1 cellular context compared by ENCODE assay signal in the genomic region with DNA sequence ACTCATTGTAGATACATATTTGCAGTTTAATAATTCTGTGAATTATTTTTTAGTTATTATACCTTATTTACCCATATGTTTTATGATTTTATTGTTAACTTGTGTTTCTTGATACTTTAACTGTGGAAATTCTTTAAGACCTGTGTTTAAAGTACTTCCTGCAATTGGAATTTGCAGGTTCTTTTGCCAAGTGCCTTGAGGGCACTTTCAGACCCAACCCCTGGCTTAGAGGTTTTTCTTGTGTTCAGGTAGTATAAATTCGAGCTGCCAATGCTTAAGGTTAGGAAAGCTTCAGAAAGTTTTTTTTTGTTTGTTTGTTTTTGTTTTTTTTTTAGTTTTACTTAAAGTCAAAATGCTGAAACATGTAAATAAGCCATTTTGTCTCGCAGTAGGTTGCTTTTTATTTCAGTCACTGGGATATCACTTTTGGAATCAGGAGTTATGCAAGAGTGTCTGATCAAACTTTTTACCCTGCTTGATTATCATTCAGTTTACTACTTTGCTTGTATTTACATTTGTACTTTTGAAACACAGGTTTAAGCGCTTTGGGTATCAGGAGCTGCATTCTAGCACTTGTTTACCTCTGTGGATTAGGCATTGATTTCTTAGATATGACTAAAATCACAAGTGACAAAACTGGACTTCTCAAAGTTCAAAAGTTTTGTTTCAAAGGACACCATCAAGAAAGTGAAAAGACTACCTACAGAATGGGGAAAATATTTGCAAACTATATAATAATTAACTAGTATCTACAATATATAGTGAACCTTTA.
TF ChIP-seq lines count a peak whose summit lies in the region.

No MANE protein-coding gene starts in this region.

TF ChIP-seq in HepG2, 621 proteins besides CTCF, POLR2A, EP300 and RAD21 (continued from another document and continues in another):
- TF ChIP-seq, protein P1, sequence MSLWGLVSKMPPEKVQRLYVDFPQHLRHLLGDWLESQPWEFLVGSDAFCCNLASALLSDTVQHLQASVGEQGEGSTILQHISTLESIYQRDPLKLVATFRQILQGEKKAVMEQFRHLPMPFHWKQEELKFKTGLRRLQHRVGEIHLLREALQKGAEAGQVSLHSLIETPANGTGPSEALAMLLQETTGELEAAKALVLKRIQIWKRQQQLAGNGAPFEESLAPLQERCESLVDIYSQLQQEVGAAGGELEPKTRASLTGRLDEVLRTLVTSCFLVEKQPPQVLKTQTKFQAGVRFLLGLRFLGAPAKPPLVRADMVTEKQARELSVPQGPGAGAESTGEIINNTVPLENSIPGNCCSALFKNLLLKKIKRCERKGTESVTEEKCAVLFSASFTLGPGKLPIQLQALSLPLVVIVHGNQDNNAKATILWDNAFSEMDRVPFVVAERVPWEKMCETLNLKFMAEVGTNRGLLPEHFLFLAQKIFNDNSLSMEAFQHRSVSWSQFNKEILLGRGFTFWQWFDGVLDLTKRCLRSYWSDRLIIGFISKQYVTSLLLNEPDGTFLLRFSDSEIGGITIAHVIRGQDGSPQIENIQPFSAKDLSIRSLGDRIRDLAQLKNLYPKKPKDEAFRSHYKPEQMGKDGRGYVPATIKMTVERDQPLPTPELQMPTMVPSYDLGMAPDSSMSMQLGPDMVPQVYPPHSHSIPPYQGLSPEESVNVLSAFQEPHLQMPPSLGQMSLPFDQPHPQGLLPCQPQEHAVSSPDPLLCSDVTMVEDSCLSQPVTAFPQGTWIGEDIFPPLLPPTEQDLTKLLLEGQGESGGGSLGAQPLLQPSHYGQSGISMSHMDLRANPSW (CRISPR knock-in tag; IDR thresholded peaks at IDR 0.05; ENCODE audit: borderline replicate concordance): no peak
- peak; percentile 95 for TF ChIP-seq PITX1 (CRISPR knock-in tag; IDR thresholded peaks at IDR 0.05)
- no peak for TF ChIP-seq ZFP91 (CRISPR knock-in tag; IDR thresholded peaks at IDR 0.05; ENCODE audit: borderline replicate concordance)
- no peak for TF ChIP-seq ZNF224 (CRISPR knock-in tag; IDR thresholded peaks at IDR 0.05)
- TF ChIP-seq CBX5 (CRISPR knock-in tag; IDR thresholded peaks at IDR 0.05; ENCODE audit: borderline replicate concordance): no peak
- no peak for TF ChIP-seq ZNF383 (CRISPR knock-in tag; IDR thresholded peaks at IDR 0.05; ENCODE audit: borderline replicate concordance)
- no peak for TF ChIP-seq RAD51 (IDR thresholded peaks at IDR 0.05; ENCODE audit: borderline replicate concordance)
- no peak; the same call in 1 of the 2 replicates for TF ChIP-seq ARID4A (CRISPR knock-in tag; IDR thresholded peaks at IDR 0.05; ENCODE audit: borderline replicate concordance)
- TF ChIP-seq CEBPZ (IDR thresholded peaks at IDR 0.05; ENCODE audit: low read length): no peak
- no peak for TF ChIP-seq NFATC3 (CRISPR knock-in tag; IDR thresholded peaks at IDR 0.05)
- TF ChIP-seq ATF4 (CRISPR knock-in tag; IDR thresholded peaks at IDR 0.05): peak in 1 of 2 experiments; percentile 68; a peak in 2 of 4 replicates
- no peak for TF ChIP-seq ZNF616 (CRISPR knock-in tag; IDR thresholded peaks at IDR 0.05; ENCODE audit: low read depth)
- peak; percentile 89 for TF ChIP-seq BCL6 (CRISPR knock-in tag; IDR thresholded peaks at IDR 0.05)
- peak; percentile 52; the same call in 1 of the 2 replicates for TF ChIP-seq ERF (CRISPR knock-in tag; IDR thresholded peaks at IDR 0.05)
- TF ChIP-seq PAX8 (CRISPR knock-in tag; IDR thresholded peaks at IDR 0.05; ENCODE audit: borderline replicate concordance): no peak
- no peak for TF ChIP-seq SMARCE1 (IDR thresholded peaks at IDR 0.05; ENCODE audit: borderline replicate concordance)
- TF ChIP-seq ZBTB2 (CRISPR knock-in tag; IDR thresholded peaks at IDR 0.05; ENCODE audit: low read depth): no peak
- no peak for TF ChIP-seq ZNF547 (CRISPR knock-in tag; IDR thresholded peaks at IDR 0.05)
- TF ChIP-seq CCDC6 (CRISPR knock-in tag; IDR thresholded peaks at IDR 0.05): no peak
- TF ChIP-seq ZNF484 (CRISPR knock-in tag; IDR thresholded peaks at IDR 0.05; ENCODE audit: borderline replicate concordance, low read depth): no peak
- no peak for TF ChIP-seq ZNF713 (CRISPR knock-in tag; IDR thresholded peaks at IDR 0.05)
- no peak for TF ChIP-seq ZNF749 (CRISPR knock-in tag; IDR thresholded peaks at IDR 0.05; ENCODE audit: borderline replicate concordance)
- TF ChIP-seq E2F5 (CRISPR knock-in tag; conservative IDR thresholded peaks at IDR 0.05): no peak
- no peak; the same call in 1 of the 2 replicates for TF ChIP-seq SNAPC2 (CRISPR knock-in tag; IDR thresholded peaks at IDR 0.05)
- TF ChIP-seq, protein P2, sequence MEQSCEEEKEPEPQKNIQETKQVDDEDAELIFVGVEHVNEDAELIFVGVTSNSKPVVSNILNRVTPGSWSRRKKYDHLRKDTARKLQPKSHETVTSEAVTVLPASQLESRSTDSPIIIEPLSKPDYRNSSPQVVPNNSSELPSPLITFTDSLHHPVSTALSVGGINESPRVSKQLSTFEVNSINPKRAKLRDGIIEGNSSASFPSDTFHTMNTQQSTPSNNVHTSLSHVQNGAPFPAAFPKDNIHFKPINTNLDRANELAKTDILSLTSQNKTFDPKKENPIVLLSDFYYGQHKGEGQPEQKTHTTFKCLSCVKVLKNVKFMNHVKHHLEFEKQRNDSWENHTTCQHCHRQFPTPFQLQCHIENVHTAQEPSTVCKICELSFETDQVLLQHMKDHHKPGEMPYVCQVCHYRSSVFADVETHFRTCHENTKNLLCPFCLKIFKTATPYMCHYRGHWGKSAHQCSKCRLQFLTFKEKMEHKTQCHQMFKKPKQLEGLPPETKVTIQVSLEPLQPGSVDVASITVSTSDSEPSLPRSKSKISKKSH (CRISPR knock-in tag; IDR thresholded peaks at IDR 0.05; ENCODE audit: borderline replicate concordance): no peak
- TF ChIP-seq U2AF2 (IDR thresholded peaks at IDR 0.05; ENCODE audit: low read depth, low read length): no peak
- TF ChIP-seq, protein P3, sequence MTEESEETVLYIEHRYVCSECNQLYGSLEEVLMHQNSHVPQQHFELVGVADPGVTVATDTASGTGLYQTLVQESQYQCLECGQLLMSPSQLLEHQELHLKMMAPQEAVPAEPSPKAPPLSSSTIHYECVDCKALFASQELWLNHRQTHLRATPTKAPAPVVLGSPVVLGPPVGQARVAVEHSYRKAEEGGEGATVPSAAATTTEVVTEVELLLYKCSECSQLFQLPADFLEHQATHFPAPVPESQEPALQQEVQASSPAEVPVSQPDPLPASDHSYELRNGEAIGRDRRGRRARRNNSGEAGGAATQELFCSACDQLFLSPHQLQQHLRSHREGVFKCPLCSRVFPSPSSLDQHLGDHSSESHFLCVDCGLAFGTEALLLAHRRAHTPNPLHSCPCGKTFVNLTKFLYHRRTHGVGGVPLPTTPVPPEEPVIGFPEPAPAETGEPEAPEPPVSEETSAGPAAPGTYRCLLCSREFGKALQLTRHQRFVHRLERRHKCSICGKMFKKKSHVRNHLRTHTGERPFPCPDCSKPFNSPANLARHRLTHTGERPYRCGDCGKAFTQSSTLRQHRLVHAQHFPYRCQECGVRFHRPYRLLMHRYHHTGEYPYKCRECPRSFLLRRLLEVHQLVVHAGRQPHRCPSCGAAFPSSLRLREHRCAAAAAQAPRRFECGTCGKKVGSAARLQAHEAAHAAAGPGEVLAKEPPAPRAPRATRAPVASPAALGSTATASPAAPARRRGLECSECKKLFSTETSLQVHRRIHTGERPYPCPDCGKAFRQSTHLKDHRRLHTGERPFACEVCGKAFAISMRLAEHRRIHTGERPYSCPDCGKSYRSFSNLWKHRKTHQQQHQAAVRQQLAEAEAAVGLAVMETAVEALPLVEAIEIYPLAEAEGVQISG (CRISPR knock-in tag; IDR thresholded peaks at IDR 0.05): no peak
- peak; percentile 95 for TF ChIP-seq FOXK1 (CRISPR knock-in tag; IDR thresholded peaks at IDR 0.05; ENCODE audit: borderline replicate concordance, low read depth)
- peak; percentile 81; the same call in 1 of the 2 replicates for TF ChIP-seq RXRB (CRISPR knock-in tag; IDR thresholded peaks at IDR 0.05; ENCODE audit: borderline replicate concordance)
- TF ChIP-seq ZNF614 (CRISPR knock-in tag; IDR thresholded peaks at IDR 0.05; ENCODE audit: borderline replicate concordance): peak; percentile 84; the same call in 1 of the 2 replicates
- no peak for TF ChIP-seq TOPORS (CRISPR knock-in tag; IDR thresholded peaks at IDR 0.05)
- no peak for TF ChIP-seq ADNP (CRISPR knock-in tag; IDR thresholded peaks at IDR 0.05)
- no peak for TF ChIP-seq KLF13 (CRISPR knock-in tag; IDR thresholded peaks at IDR 0.05)
- peak; percentile 86 for TF ChIP-seq CEBPG (CRISPR knock-in tag; IDR thresholded peaks at IDR 0.05)
- no peak for TF ChIP-seq ZNF850 (CRISPR knock-in tag; conservative IDR thresholded peaks at IDR 0.05)
- peak; percentile 56; the same call in 1 of the 2 replicates for TF ChIP-seq ZNF670 (CRISPR knock-in tag; IDR thresholded peaks at IDR 0.05; ENCODE audit: borderline replicate concordance)
